Comparison of ENCODE assay signal across 19 cellular contexts in genomic region chr3:99640214-99640851, GRCh38. TPM values are rescaled to one million over a fixed set of nuclear protein-coding genes. Genes with fewer than 3 reads are reported as not detected.
DNase-seq lines count a peak whose midpoint lies in the region; ATAC-seq and TF ChIP-seq lines count a peak whose summit lies in the region.
"Had no signal": no experiment of that assay in that cellular context is flagged by ENCODE, and none has a peak within 500 bp of the region (broad histone marks: within the 10 kb centered on the region; RNA-seq: fewer than 3 reads in every experiment).

No MANE protein-coding gene starts in this region.

- TF ChIP-seq EP300 in tibial nerve (IDR thresholded peaks at IDR 0.05) (no peak), transverse colon (IDR thresholded peaks at IDR 0.05; ENCODE audit: low read depth) (no peak)

- H3K36me3 Mint-ChIP-seq in MCF 10A (ENCODE audit: insufficient read depth, unreplicated experiment): peaks cover 6% of the 10 kb centered on the region
- H3K36me3 Mint-ChIP-seq: activated CD4-positive, alpha-beta memory T cell treated with anti-CD3 and anti-CD28 coated beads for 36 hours had no signal

- no peak for TF ChIP-seq POLR2A in breast epithelium (IDR thresholded peaks at IDR 0.05)
- no peak for TF ChIP-seq POLR2A in tibial nerve (IDR thresholded peaks at IDR 0.05)
- no peak for TF ChIP-seq POLR2A in transverse colon (IDR thresholded peaks at IDR 0.05)
- TF ChIP-seq POLR2A in GM18505 (IDR thresholded peaks at IDR 0.05; ENCODE audit: borderline replicate concordance, extremely low read depth, insufficient read depth, insufficient read length): no peak

- peaks cover 52% of the 10 kb centered on the region for H3K4me1 Mint-ChIP-seq in MCF 10A (ENCODE audit: insufficient read depth, unreplicated experiment)

- no peaks in the 10 kb centered on the region for H3K4me1 ChIP-seq in breast epithelium
- peaks cover 0 to 19% (median 3%) of the 10 kb centered on the region in 4 donors for H3K4me1 ChIP-seq in tibial nerve
- peaks cover 0 to 10% (median 0%) of the 10 kb centered on the region in 4 donors for H3K4me1 ChIP-seq in transverse colon

- ATAC-seq in GM18505 (IDR thresholded peaks at IDR 0.05; ENCODE audit: unreplicated experiment): no peak
- ATAC-seq: activated T-helper 17 cell treated with anti-CD3 and anti-CD28 coated beads, Interleukin-2, amount 50 U/mL, for 72 hours; foreskin keratinocyte had no signal

- BruUV-seq in MCF 10A (replicated peaks; lab: Mats Ljungman, UMichigan): no TSS peak

- no peak for DNase-seq in MCF 10A (ENCODE audit: unreplicated experiment)
- no peak for DNase-seq in breast epithelium (ENCODE audit: low spot score in 2 of 2)
- DNase-seq in brain microvascular endothelial cell: peak; percentile 60
- peak; percentile 55 for DNase-seq in kidney glomerular epithelial cell (lab: John Stamatoyannopoulos, UW)
- DNase-seq in tibial nerve (ENCODE audit: low spot score in 2 of 2): no peak
- no peak for DNase-seq in transverse colon
- no peak for DNase-seq in HEK293T (ENCODE audit: extremely low spot score)
- DNase-seq: activated CD4-positive, alpha-beta memory T cell treated with anti-CD3 and anti-CD28 coated beads for 36 hours; foreskin keratinocyte; GDM1; KG1; midbrain; NCI-H446; SJCRH30; stimulated activated naive CD4-positive, alpha-beta T cell treated with Interleukin-2 at 50 U/mL for 16 hours had no signal

- H3K27me3 ChIP-seq in breast epithelium (peaks cover 0 to 8% of the 10 kb centered on the region in 2 donors), brain microvascular endothelial cell (replicated peaks) (no peaks in the 10 kb centered on the region), tibial nerve (no peaks in the 10 kb centered on the region), transverse colon (peaks cover 43% of the 10 kb centered on the region)
- H3K27me3 ChIP-seq: foreskin keratinocyte, SJCRH30 had no signal

- intact Hi-C loops in MCF 10A (cut with micrococcal nuclease) (no loop called here), breast epithelium (cut with DNase I; ENCODE audit: low total_unique reads) (no loop called here), transverse colon (cut with DNase I; ENCODE audit: low total_unique reads) (no loop called here)

- H3K27ac Mint-ChIP-seq in MCF 10A (ENCODE audit: low read depth, unreplicated experiment): peak overlapping the region; percentile 85
- H3K27ac Mint-ChIP-seq: activated CD4-positive, alpha-beta memory T cell treated with anti-CD3 and anti-CD28 coated beads for 36 hours; activated T-helper 17 cell treated with anti-CD3 and anti-CD28 coated beads, Interleukin-2, amount 50 U/mL, for 72 hours had no signal

- peak overlapping the region; percentile 85 for H3K4me3 Mint-ChIP-seq in MCF 10A (ENCODE audit: unreplicated experiment)
- H3K4me3 Mint-ChIP-seq: activated CD4-positive, alpha-beta memory T cell treated with anti-CD3 and anti-CD28 coated beads for 36 hours; activated T-helper 17 cell treated with anti-CD3 and anti-CD28 coated beads, Interleukin-2, amount 50 U/mL, for 72 hours had no signal

- CTCF ChIA-PET in MCF 10A (lab: Yijun Ruan, JAX) (interaction anchor here (0.6 to 17.3 kb wide), 7 partner anchors 13 to 142 kb away, joined by 3 to 209 read pairs (median 3); no protein-coding TSS in a partner anchor), HEK293T (lab: Yijun Ruan, JAX) (interaction anchor here (0.6 to 1.4 kb wide), 3 partner anchors 16 to 901 kb away, joined by 3 to 5 read pairs (median 3); no protein-coding TSS in a partner anchor)

- H3K27me3 Mint-ChIP-seq in MCF 10A (ENCODE audit: insufficient read depth, unreplicated experiment): no peaks in the 10 kb centered on the region

- TF ChIP-seq CTCF in MCF 10A (IDR thresholded peaks at IDR 0.05; ENCODE audit: unreplicated experiment) (no peak), breast epithelium (IDR thresholded peaks at IDR 0.05) (no peak), brain microvascular endothelial cell (IDR thresholded peaks at IDR 0.05; ENCODE audit: low read depth, low read length, missing control alignments) (no peak), tibial nerve (IDR thresholded peaks at IDR 0.05) (no peak), transverse colon (IDR thresholded peaks at IDR 0.05) (no peak)

- no peaks in the 10 kb centered on the region for H3K9me3 ChIP-seq in breast epithelium
- H3K9me3 ChIP-seq in tibial nerve: no peaks in the 10 kb centered on the region
- no peaks in the 10 kb centered on the region for H3K9me3 ChIP-seq in transverse colon
- H3K9me3 ChIP-seq: SJCRH30 had no signal

- no peak overlapping the region for H3K4me3 ChIP-seq in breast epithelium
- peak overlapping the region; percentile 87 for H3K4me3 ChIP-seq in brain microvascular endothelial cell (ENCODE audit: low read depth, low read length)
- H3K4me3 ChIP-seq in tibial nerve: peak overlapping the region in 2 of 4 donors; percentile 0 to 68
- H3K4me3 ChIP-seq in transverse colon: no peak overlapping the region
- H3K4me3 ChIP-seq: SJCRH30 had no signal

- H3K36me3 ChIP-seq in breast epithelium: no peaks in the 10 kb centered on the region
- peaks cover 14% of the 10 kb centered on the region for H3K36me3 ChIP-seq in brain microvascular endothelial cell (replicated peaks)
- H3K36me3 ChIP-seq in tibial nerve: no peaks in the 10 kb centered on the region
- no peaks in the 10 kb centered on the region for H3K36me3 ChIP-seq in transverse colon
- H3K36me3 ChIP-seq: SJCRH30 had no signal

- H3K27ac ChIP-seq in breast epithelium (no peak overlapping the region), brain microvascular endothelial cell (peak overlapping the region; percentile 89), tibial nerve (peak overlapping the region in 3 of 4 donors; percentile 4 to 96 (median 94)), transverse colon (peak overlapping the region in 1 of 4 donors; percentile 15)
- H3K27ac ChIP-seq: 22Rv1, foreskin keratinocyte, HL-60, SJCRH30 had no signal

- POLR2A ChIA-PET in MCF 10A (lab: Yijun Ruan, JAX) (interaction anchor here (0.9 to 6.3 kb wide), 5 partner anchors 20 to 93 kb away, joined by 3 to 47 read pairs (median 5); no protein-coding TSS in a partner anchor), HEK293T (lab: Yijun Ruan, JAX) (no interaction called here)

- in situ Hi-C loops in brain microvascular endothelial cell (cut with HindIII; ENCODE audit: low pct_ligation_motif_present, low sequenced_read_pairs): no loop called here
- in situ Hi-C loops in transverse colon (cut with MboI; ENCODE audit: low pct_ligation_motif_present in 1 of 4, low pct_unique_long_range_greater_than_20kb in 1 of 4, low sequenced_read_pairs in 3 of 4): no loop called here

- no peaks in the 10 kb centered on the region for H3K9me3 Mint-ChIP-seq in MCF 10A (ENCODE audit: unreplicated experiment)
- H3K9me3 Mint-ChIP-seq: activated CD4-positive, alpha-beta memory T cell treated with anti-CD3 and anti-CD28 coated beads for 36 hours; activated T-helper 17 cell treated with anti-CD3 and anti-CD28 coated beads, Interleukin-2, amount 50 U/mL, for 72 hours had no signal

- 74 to 79% methylated on average over 6 of the region's 6 CpGs for WGBS in tibial nerve, 2 donors
- WGBS in transverse colon (ENCODE audit: low coverage in 1 of 2), 2 donors: 80 to 88% methylated on average over 5 to 6 of the region's 6 CpGs

TF ChIP-seq in HEK293T, 16 proteins besides CTCF, POLR2A, EP300 and RAD21:
- TF ChIP-seq TARDBP (IDR thresholded peaks at IDR 0.05) (no peak), CTBP1 (IDR thresholded peaks at IDR 0.05; ENCODE audit: borderline replicate concordance) (no peak), SP1 (IDR thresholded peaks at IDR 0.05) (no peak), NFRKB (IDR thresholded peaks at IDR 0.05) (no peak), L3MBTL2 (conservative IDR thresholded peaks at IDR 0.05) (no peak), FOXA1 (IDR thresholded peaks at IDR 0.05) (no peak), PKNOX1 (IDR thresholded peaks at IDR 0.05) (no peak)

RNA-seq across cellular contexts. Expression of gene COL8A1, which starts 1.9 kb away (rescaled TPM):
- total RNA-seq in MCF 10A (2022) (29.1 and 112 TPM in 2 replicates), breast epithelium (10 to 100 TPM in 2 of 3 donors, 1 to 10 TPM in 1; 9.2 to 43.6 (median 13.6) TPM), tibial nerve (100 to 1,000 TPM; 144 to 217 (median 177) TPM), transverse colon (10 to 100 TPM in 1 of 4 donors, 1 to 10 TPM in 3; 1.5 to 10.5 (median 3.7) TPM)
- total RNA-seq: activated CD4-positive, alpha-beta memory T cell treated with anti-CD3 and anti-CD28 coated beads for 36 hours had no signal

Comparison
In these comparisons a context has a peak if more than half of its experiments do, and no peak if none do; other contexts are left out.
1. DNase-seq: peak in brain microvascular endothelial cell (single experiment) and kidney glomerular epithelial cell (single experiment); none in MCF 10A (single experiment), breast epithelium (0 of 2), tibial nerve (0 of 2), transverse colon (single experiment) and HEK293T (single experiment).
2. H3K27ac ChIP-seq: peak in brain microvascular endothelial cell (single experiment) and tibial nerve (3 of 4); none in breast epithelium (0 of 2).